ENCODE assay signal across 9 cellular contexts in the genomic region with DNA sequence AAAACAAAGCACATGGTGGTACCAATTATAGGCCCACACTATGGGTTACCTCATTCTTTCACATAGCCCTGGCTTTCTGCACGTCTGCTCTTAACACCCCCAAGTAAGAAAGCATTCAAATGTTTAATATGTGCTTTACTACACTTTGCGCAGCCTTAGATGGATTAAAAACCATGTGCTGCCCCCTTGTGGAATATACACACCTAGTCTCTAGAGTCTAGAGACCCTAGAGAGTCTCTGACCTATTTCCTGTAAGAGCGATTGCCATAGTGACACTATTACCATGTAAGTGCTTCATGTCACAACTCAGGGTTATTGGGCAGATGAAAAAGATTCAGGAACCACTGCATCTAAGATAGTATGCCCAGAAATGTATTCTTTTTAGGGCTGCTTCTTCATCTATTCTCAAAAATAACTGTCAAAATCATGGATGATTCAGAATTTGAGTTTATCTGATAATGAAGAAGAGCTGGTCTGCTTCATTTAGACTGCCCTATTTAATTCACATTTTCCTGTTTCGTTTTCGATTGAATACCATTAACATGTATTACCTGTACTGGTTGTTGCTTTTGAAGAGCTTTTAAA.
DNase-seq lines count a peak whose midpoint lies in the region; ATAC-seq and TF ChIP-seq lines count a peak whose summit lies in the region.
"Had no signal": no experiment of that assay in that cellular context is flagged by ENCODE, and none has a peak within 500 bp of the region (broad histone marks: within the 10 kb centered on the region; RNA-seq: fewer than 3 reads in every experiment).

No MANE protein-coding gene starts in this region.

- POLR2A ChIA-PET in BJ (lab: Charles Lee), result no interaction called here

- CTCF ChIA-PET in BJ (lab: Yijun Ruan, JAX), result interaction anchor here (0.6 to 1.3 kb wide), 7 partner anchors 8 to 579 kb away, joined by 3 to 4 read pairs (median 3); no protein-coding TSS in a partner anchor

- ATAC-seq in GM18498 (IDR thresholded peaks at IDR 0.05; ENCODE audit: unreplicated experiment) (peak; percentile 95), HG02678 (IDR thresholded peaks at IDR 0.05; ENCODE audit: unreplicated experiment) (peak; percentile 87), aorta (ENCODE audit: low FRiP score) (no peak)

- no peak for TF ChIP-seq POLR2A in NB4 (IDR thresholded peaks at IDR 0.05; ENCODE audit: extremely low read depth, insufficient read length)

- H3K4me1 Mint-ChIP-seq in endothelial cell (ENCODE audit: unreplicated experiment) (peaks cover 3% of the 10 kb centered on the region), progenitor cell of endocrine pancreas (ENCODE audit: low read depth) (no peaks in the 10 kb centered on the region)

- WGBS in aorta, 2 donors, result 48 to 51% methylated on average over 5 of the region's 5 CpGs

- H3K27me3 Mint-ChIP-seq in endothelial cell (ENCODE audit: unreplicated experiment), result no peaks in the 10 kb centered on the region
- peaks cover 3% of the 10 kb centered on the region for H3K27me3 Mint-ChIP-seq in progenitor cell of endocrine pancreas

- H3K36me3 Mint-ChIP-seq in endothelial cell (ENCODE audit: low read depth, unreplicated experiment) (no peaks in the 10 kb centered on the region), progenitor cell of endocrine pancreas (ENCODE audit: insufficient read depth) (no peaks in the 10 kb centered on the region)

- H3K27ac Mint-ChIP-seq in endothelial cell (ENCODE audit: unreplicated experiment) (no peak overlapping the region), progenitor cell of endocrine pancreas (no peak overlapping the region)
- H3K27ac Mint-ChIP-seq: T-helper 1 cell treated with Interleukin-12 subunit alpha and Interleukin-12 subunit beta and Interleukin-4 antibody, amounts not matched to agents 30 μg/mL and 1 μg/mL, for 36 hours had no signal

- in situ Hi-C loops in SK-MEL-5 (cut with HindIII; ENCODE audit: low pct_unique_long_range_greater_than_20kb, low sequenced_read_pairs), result no loop called here

- no peak for DNase-seq in BJ (ENCODE audit: low read depth)
- DNase-seq in NB4 (ENCODE audit: low read depth), result peak; percentile 79
- DNase-seq in SK-MEL-5 (ENCODE audit: low read depth, low spot score), result peak; percentile 73
- peak; percentile 31 for DNase-seq in endothelial cell (ENCODE audit: low spot score)
- no peak for DNase-seq in progenitor cell of endocrine pancreas (ENCODE audit: low spot score, unreplicated experiment)
- DNase-seq in aorta, result no peak

- H3K27me3 ChIP-seq in BJ (ENCODE audit: control insufficient read depth, insufficient read depth, low read length), result no peaks in the 10 kb centered on the region; the same call in 1 of the 2 replicates
- no peaks in the 10 kb centered on the region for H3K27me3 ChIP-seq in aorta (ENCODE audit: control insufficient read depth in 1 of 2, insufficient read depth in 2 of 2, low read length in 1 of 2)

- peak; percentile 59 for TF ChIP-seq CTCF in BJ (IDR thresholded peaks at IDR 0.05; ENCODE audit: insufficient read depth, low read depth, low read length)
- TF ChIP-seq CTCF in NB4 (IDR thresholded peaks at IDR 0.05; ENCODE audit: low read depth, low read length), result peak; percentile 67
- peak; percentile 63 for TF ChIP-seq CTCF in endothelial cell (IDR thresholded peaks at IDR 0.05; ENCODE audit: unreplicated experiment)
- TF ChIP-seq CTCF in progenitor cell of endocrine pancreas (IDR thresholded peaks at IDR 0.05; ENCODE audit: unreplicated experiment), result peak; percentile 60

- H3K9me3 Mint-ChIP-seq in endothelial cell (ENCODE audit: unreplicated experiment), result no peaks in the 10 kb centered on the region
- peaks cover 2% of the 10 kb centered on the region for H3K9me3 Mint-ChIP-seq in progenitor cell of endocrine pancreas (ENCODE audit: low read depth)
- H3K9me3 Mint-ChIP-seq: T-helper 1 cell treated with Interleukin-12 subunit alpha and Interleukin-12 subunit beta and Interleukin-4 antibody, amounts not matched to agents 30 μg/mL and 1 μg/mL, for 36 hours had no signal

- H3K36me3 ChIP-seq in BJ (ENCODE audit: control insufficient read depth, insufficient read depth, low read length) (no peaks in the 10 kb centered on the region), aorta (ENCODE audit: control insufficient read depth in 1 of 2, insufficient read depth in 2 of 2, low read length in 1 of 2) (no peaks in the 10 kb centered on the region)

- no peaks in the 10 kb centered on the region for H3K4me1 ChIP-seq in aorta (ENCODE audit: control insufficient read depth in 1 of 2, insufficient read depth in 2 of 2, low read length in 2 of 2)

- intact Hi-C loops in aorta (cut with DNase I), result no loop called here

- H3K4me3 ChIP-seq in BJ (ENCODE audit: low read depth, low read length) (no peak overlapping the region), NB4 (ENCODE audit: low read depth, low read length) (no peak overlapping the region), aorta (ENCODE audit: low read length in 2 of 2) (no peak overlapping the region)

- H3K4me3 Mint-ChIP-seq in endothelial cell (ENCODE audit: unreplicated experiment) (no peak overlapping the region), progenitor cell of endocrine pancreas (ENCODE audit: low read depth) (no peak overlapping the region)
- H3K4me3 Mint-ChIP-seq: T-helper 1 cell treated with Interleukin-12 subunit alpha and Interleukin-12 subunit beta and Interleukin-4 antibody, amounts not matched to agents 30 μg/mL and 1 μg/mL, for 36 hours had no signal

- no peak overlapping the region for H3K27ac ChIP-seq in aorta (ENCODE audit: low read depth in 1 of 2, low read length in 2 of 2)

- H3K9me3 ChIP-seq in aorta (ENCODE audit: control insufficient read depth, low read length), result no peaks in the 10 kb centered on the region

Comparison
In these comparisons a context has a peak if more than half of its experiments do, and no peak if none do; other contexts are left out.
1. DNase-seq: peak in NB4 (single experiment), SK-MEL-5 (single experiment) and endothelial cell (single experiment); none in BJ (single experiment), progenitor cell of endocrine pancreas (single experiment) and aorta (0 of 2).
2. Peak in every context shown above with its lines, with median percentiles within 50 percentile points of each other: CTCF ChIP-seq.